Comparison of ENCODE assay signal across 11 cellular contexts in the genomic region with DNA sequence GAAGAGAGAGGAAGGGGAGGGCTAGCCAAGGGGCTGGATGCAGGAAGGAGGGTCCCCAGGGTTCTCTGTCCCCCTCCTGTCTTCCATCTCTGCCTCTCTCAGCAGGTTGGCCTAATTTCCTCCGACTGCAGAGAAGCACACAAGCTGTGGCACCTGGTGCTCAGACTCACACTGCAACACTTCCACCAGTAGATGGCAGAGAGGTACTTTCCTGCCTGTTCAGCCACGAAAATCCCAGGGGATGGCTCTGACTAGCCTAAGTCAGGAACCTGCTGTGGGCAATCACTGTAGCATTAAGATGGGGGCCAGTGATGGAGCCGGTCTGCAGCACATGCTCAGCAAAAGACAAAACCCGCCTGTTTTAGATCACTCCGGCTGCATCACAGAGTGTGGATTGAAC. TPM values are rescaled to one million over a fixed set of nuclear protein-coding genes. Genes with fewer than 3 reads are reported as not detected.
"Had no signal": no experiment of that assay in that cellular context is flagged by ENCODE, and none has a peak within 500 bp of the region (broad histone marks: within the 10 kb centered on the region; RNA-seq: fewer than 3 reads in every experiment).

No MANE protein-coding gene starts in this region.

RNA-seq across cellular contexts. Expression of gene SMIM34, which starts 5.9 kb away (rescaled TPM):
- total RNA-seq: activated CD8-positive, alpha-beta T cell treated with anti-CD3 and anti-CD28 coated beads for 36 hours; activated naive CD8-positive, alpha-beta T cell treated with anti-CD3 and anti-CD28 coated beads for 36 hours; activated T-cell treated with anti-CD3 and anti-CD28 coated beads, Interleukin-2, amount 50 U/mL, for 72 hours; activated T-helper 2 cell treated with anti-CD3 and anti-CD28 coated beads, Interferon-gamma antibody, Interleukin-2, Interleukin-4, amounts not matched to agents 10 μg/mL and 5 μg/mL and 100 μg/mL, durations not matched to agents 14 hours and 24 hours and 36 hours; MCF 10A; PC-9; Right ventricle myocardium inferior; RPMI7951; SJCRH30; T-helper 1 cell treated with Interleukin-12 subunit alpha and Interleukin-12 subunit beta and Interleukin-4 antibody, amounts not matched to agents 30 ng/mL and 1 ng/mL, for 36 hours had no signal
- polyA plus RNA-seq: SK-N-SH had no signal
